8 cellular contexts compared by ENCODE assay signal in genomic region chr11:6711552-6711951, GRCh38. TPM values are rescaled to one million over a fixed set of nuclear protein-coding genes. Genes with fewer than 3 reads are reported as not detected.
DNase-seq lines count a peak whose midpoint lies in the region; ATAC-seq, FAIRE-seq and TF ChIP-seq lines count a peak whose summit lies in the region.
"Not testable (repeated sequence)": the region's sequence is repeated elsewhere in the genome, so short reads cannot be mapped to it uniquely, and the experiment has no call there.

No MANE protein-coding gene starts in this region.

- not testable (repeated sequence) for H3K4me3 ChIP-seq in GM12864 (ENCODE audit: low read depth, low read length); coronary artery

- H3K9me3 Mint-ChIP-seq in activated T-cell treated with anti-CD3 and anti-CD28 coated beads, Interleukin-2, amount 50 U/mL, for 72 hours, result not testable (repeated sequence)

- not testable (repeated sequence) for H3K36me3 Mint-ChIP-seq in activated T-cell treated with anti-CD3 and anti-CD28 coated beads, Interleukin-2, amount 50 U/mL, for 72 hours (ENCODE audit: insufficient read depth in 2 of 2)

- peak; percentile 60 for FAIRE-seq in TTC549 (lab: Jason Lieb, UNC)

- TF ChIP-seq CTCF in GM12864 (IDR thresholded peaks at IDR 0.05; ENCODE audit: low read depth, low read length, missing control alignments) (peak; percentile 66), coronary artery (IDR thresholded peaks at IDR 0.05) (peak; percentile 30)

- DNase-seq in ACHN (peak; percentile 28), NAMALWA (ENCODE audit: low spot score) (peak; percentile 51), kidney tubule cell (ENCODE audit: low spot score) (peak; percentile 14)
- DNase-seq in GM12864 (ENCODE audit: low read depth); coronary artery (ENCODE audit: low spot score): not testable (repeated sequence)
- DNase-seq in activated T-cell treated with anti-CD3 and anti-CD28 coated beads, Interleukin-2, amount 50 U/mL, for 72 hours, result peak; percentile 44 to 49
- DNase-seq in stimulated activated CD4-positive, alpha-beta T cell treated with anti-CD3 and anti-CD28 coated beads, Interleukin-2, amount 100 ng/mL, for 48 hours, result peak; percentile 27 to 45

- H3K4me3 Mint-ChIP-seq in activated T-cell treated with anti-CD3 and anti-CD28 coated beads, Interleukin-2, amount 50 U/mL, for 72 hours, result not testable (repeated sequence)

- H3K27me3 Mint-ChIP-seq in activated T-cell treated with anti-CD3 and anti-CD28 coated beads, Interleukin-2, amount 50 U/mL, for 72 hours (ENCODE audit: low read depth), result not testable (repeated sequence)

- ATAC-seq in activated T-cell treated with anti-CD3 and anti-CD28 coated beads, Interleukin-2, amount 50 U/mL, for 72 hours (replicated peaks in 1 of 2), result not testable (repeated sequence)

- not testable (repeated sequence) for H3K27ac Mint-ChIP-seq in activated T-cell treated with anti-CD3 and anti-CD28 coated beads, Interleukin-2, amount 50 U/mL, for 72 hours

- H3K4me1 Mint-ChIP-seq in activated T-cell treated with anti-CD3 and anti-CD28 coated beads, Interleukin-2, amount 50 U/mL, for 72 hours (ENCODE audit: low read depth), result peaks cover 16% of the 10 kb centered on the region

- in situ Hi-C loops in ACHN (cut with HindIII; ENCODE audit: low pct_ligation_motif_present, low pct_unique_long_range_greater_than_20kb, low sequenced_read_pairs), result not testable (repeated sequence)

- not testable (repeated sequence) for H3K27ac ChIP-seq in coronary artery

RNA-seq across cellular contexts. Expression of gene MRPL17, which starts 28.4 kb away (rescaled TPM):
- total RNA-seq in activated T-cell treated with anti-CD3 and anti-CD28 coated beads, Interleukin-2, amount 50 U/mL, for 72 hours, result 10 to 100 TPM; 38.2 to 39.8 TPM

RNA-seq across cellular contexts. Expression of gene DCHS1, which starts 55.9 kb away (rescaled TPM):
- total RNA-seq in activated T-cell treated with anti-CD3 and anti-CD28 coated beads, Interleukin-2, amount 50 U/mL, for 72 hours, result 1 to 10 TPM; 2.1 to 2.9 TPM
